ENCODE assay signal across 18 cellular contexts in genomic region chr12:75694891-75695290, GRCh38.
A peak's percentile ranks its signal among the peaks of the same experiment; 100 is the strongest.
DNase-seq lines count a peak whose midpoint lies in the region; ATAC-seq, FAIRE-seq and TF ChIP-seq lines count a peak whose summit lies in the region.
"Had no signal": no experiment of that assay in that cellular context is flagged by ENCODE, and none has a peak within 500 bp of the region (broad histone marks: within the 10 kb centered on the region; RNA-seq: fewer than 3 reads in every experiment).

No MANE protein-coding gene starts in this region.

- no peak for TF ChIP-seq RAD21 in HepG2 (CRISPR knock-in tag; IDR thresholded peaks at IDR 0.05)

- BruUV-seq in HepG2 (replicated peaks; lab: Mats Ljungman, UMichigan) = no TSS peak

- no peak for ATAC-seq in HepG2
- no peak for ATAC-seq in right lobe of liver
- no peak for ATAC-seq in GM21526 (IDR thresholded peaks at IDR 0.05; ENCODE audit: low FRiP score, unreplicated experiment)
- ATAC-seq: A549, GM23338 had no signal

- H3K9me3 ChIP-seq in HepG2 (ENCODE audit: low read length) (no peaks in the 10 kb centered on the region), right lobe of liver (no peaks in the 10 kb centered on the region), stomach (no peaks in the 10 kb centered on the region)
- H3K9me3 ChIP-seq: A549, SJCRH30 had no signal

- no peak overlapping the region for H3K9ac ChIP-seq in HepG2 (ENCODE audit: insufficient read depth, low read depth, low read length)

- H3K27ac ChIP-seq in HepG2 (ENCODE audit: extremely low read length, insufficient read depth, low read length) = no peak overlapping the region
- no peak overlapping the region for H3K27ac ChIP-seq in right lobe of liver
- H3K27ac ChIP-seq in RWPE1 = no peak overlapping the region
- H3K27ac ChIP-seq in stomach = no peak overlapping the region
- H3K27ac ChIP-seq: SJCRH30 had no signal

- no peaks in the 10 kb centered on the region for H3K27me3 ChIP-seq in HepG2 (ENCODE audit: control insufficient read depth in 1 of 2, insufficient read depth in 2 of 2, low read length in 2 of 2)
- H3K27me3 ChIP-seq in right lobe of liver = no peaks in the 10 kb centered on the region
- no peaks in the 10 kb centered on the region for H3K27me3 ChIP-seq in stomach
- H3K27me3 ChIP-seq: SJCRH30 had no signal

- in situ Hi-C loops in HepG2 (cut with HindIII; ENCODE audit: extremely low pct_ligation_motif_present, low pct_unique_long_range_greater_than_20kb) = no loop called here

- TF ChIP-seq CTCF in HepG2 (CRISPR knock-in tag; IDR thresholded peaks at IDR 0.05) (no peak), right lobe of liver (IDR thresholded peaks at IDR 0.05) (no peak), RWPE1 (conservative IDR thresholded peaks at IDR 0.05; ENCODE audit: low read depth) (no peak), epithelial cell of esophagus (IDR thresholded peaks at IDR 0.05; ENCODE audit: insufficient read depth, low read depth, low read length, missing control alignments) (no peak), stomach (IDR thresholded peaks at IDR 0.05) (no peak), type B pancreatic cell (conservative IDR thresholded peaks at IDR 0.05) (no peak)

- DNase-seq in HepG2 (ENCODE audit: low spot score) (no peak), right lobe of liver (no peak), RWPE1 (ENCODE audit: low spot score) (peak; percentile 31), epithelial cell of esophagus (ENCODE audit: low read depth) (peak; percentile 65), stomach (no peak), immature natural killer cell (no peak), type B pancreatic cell (ENCODE audit: extremely low spot score, unreplicated experiment) (no peak)
- DNase-seq: AML-193, Calu3, GDM1, NCI-H1417, NCI-H2029 treated with DMSO at 0.1 percent for 48 hours, NCI-H510A treated with DMSO at 0.1 percent for 48 hours, SJCRH30 had no signal

- CTCF ChIA-PET in HepG2 (lab: Yijun Ruan, JAX; ENCODE audit: low intra/inter-chr PET ratio, low total read pairs) = no interaction called here
- CTCF ChIA-PET in RWPE1 (lab: Yijun Ruan, JAX) = interaction anchor here (0.6 to 1.0 kb wide), 2 partner anchors 24 to 342 kb away, joined by 3 read pairs; no protein-coding TSS in a partner anchor

- POLR2A ChIA-PET in HepG2 (lab: Yijun Ruan, JAX) (no interaction called here), RWPE1 (lab: Yijun Ruan, JAX; ENCODE audit: low non-redundant PET) (no interaction called here)

- intact Hi-C loops in HepG2 (cut with micrococcal nuclease; ENCODE audit: unreplicated experiment) = no loop called here
- intact Hi-C loops in right lobe of liver (cut with DNase I) = no loop called here
- intact Hi-C loops in stomach (cut with DNase I; ENCODE audit: low total_unique reads) = no loop called here

- H3K27me3 Mint-ChIP-seq in immature natural killer cell (ENCODE audit: low read depth in 3 of 3) = peaks cover 0 to 3% (median 2%) of the 10 kb centered on the region in 3 donors
- H3K27me3 Mint-ChIP-seq in type B pancreatic cell = no peaks in the 10 kb centered on the region

- WGBS in HepG2 (ENCODE audit: low lambda C conversion rate) = 96% methylated on average over 1 of the region's 1 CpG
- WGBS in right lobe of liver (ENCODE audit: insufficient coverage, low coverage, low lambda C conversion rate, missing lambda C conversion rate) = 75% methylated on average over 1 of the region's 1 CpG
- 88 to 94% (median 90%) methylated on average over 1 of the region's 1 CpG for WGBS in stomach, 5 donors

- H3K4me3 Mint-ChIP-seq in immature natural killer cell (no peak overlapping the region), type B pancreatic cell (no peak overlapping the region)
- H3K4me3 Mint-ChIP-seq: GM23338 had no signal

- H3K36me3 Mint-ChIP-seq in immature natural killer cell (no peaks in the 10 kb centered on the region), type B pancreatic cell (peaks cover 4% of the 10 kb centered on the region)

- H3K9me3 Mint-ChIP-seq in immature natural killer cell = peaks cover 0 to 3% (median 0%) of the 10 kb centered on the region in 6 donors
- peaks cover 12% of the 10 kb centered on the region for H3K9me3 Mint-ChIP-seq in type B pancreatic cell
- H3K9me3 Mint-ChIP-seq: GM23338 had no signal

- no peak for TF ChIP-seq POLR2A in HepG2 (IDR thresholded peaks at IDR 0.05; ENCODE audit: insufficient read depth in 1 of 2, low read depth in 2 of 2, low read length in 2 of 2)
- no peak for TF ChIP-seq POLR2A in right lobe of liver (IDR thresholded peaks at IDR 0.05)
- TF ChIP-seq POLR2A in stomach (IDR thresholded peaks at IDR 0.05) = no peak

- H3K79me2 ChIP-seq in HepG2 (ENCODE audit: insufficient read depth, low read length) = no peaks in the 10 kb centered on the region

- H4K20me1 ChIP-seq in HepG2 (ENCODE audit: insufficient read depth, low read length) = no peaks in the 10 kb centered on the region

- H3K4me1 ChIP-seq in HepG2 (ENCODE audit: insufficient read depth, low read length) = peaks cover 16% of the 10 kb centered on the region
- H3K4me1 ChIP-seq in right lobe of liver = no peaks in the 10 kb centered on the region
- no peaks in the 10 kb centered on the region for H3K4me1 ChIP-seq in stomach
- H3K4me1 ChIP-seq: SJCRH30 had no signal

- H3K4me3 ChIP-seq in HepG2 (replicated peaks in 1 of 3; ENCODE audit: insufficient read depth in 1 of 3, low read depth in 2 of 3, low read length in 3 of 3) = no peak overlapping the region
- H3K4me3 ChIP-seq in right lobe of liver = no peak overlapping the region
- no peak overlapping the region for H3K4me3 ChIP-seq in epithelial cell of esophagus (ENCODE audit: low read length)
- H3K4me3 ChIP-seq in stomach = no peak overlapping the region
- H3K4me3 ChIP-seq: A549, GM23338, SJCRH30 had no signal

- H3K4me1 Mint-ChIP-seq in immature natural killer cell = no peaks in the 10 kb centered on the region
- H3K4me1 Mint-ChIP-seq in type B pancreatic cell (ENCODE audit: unreplicated experiment) = peaks cover 18% of the 10 kb centered on the region

- H3K36me3 ChIP-seq in HepG2 (replicated peaks in 1 of 2; ENCODE audit: control insufficient read depth in 1 of 2, insufficient read depth in 2 of 2, low read length in 2 of 2) (no peaks in the 10 kb centered on the region), right lobe of liver (no peaks in the 10 kb centered on the region), stomach (no peaks in the 10 kb centered on the region)
- H3K36me3 ChIP-seq: SJCRH30 had no signal

- FAIRE-seq in HepG2 (lab: Jason Lieb, UNC) = no peak
- FAIRE-seq: A549, GM12892 had no signal

- H3K27ac Mint-ChIP-seq in immature natural killer cell = no peak overlapping the region
- no peak overlapping the region for H3K27ac Mint-ChIP-seq in type B pancreatic cell

- no peak for TF ChIP-seq EP300 in HepG2 (IDR thresholded peaks at IDR 0.05; ENCODE audit: low read depth in 2 of 2, low read length in 2 of 2)
- TF ChIP-seq EP300 in HepG2 (CRISPR knock-in tag; IDR thresholded peaks at IDR 0.05; ENCODE audit: borderline replicate concordance) = no peak
- no peak for TF ChIP-seq EP300 in stomach (IDR thresholded peaks at IDR 0.05)

- no peak overlapping the region for H3K4me2 ChIP-seq in HepG2 (ENCODE audit: low read depth, low read length)
- H3K4me2 ChIP-seq: A549, GM23338 had no signal

- H2AFZ ChIP-seq in HepG2 (ENCODE audit: low read length) = no peak overlapping the region
- H2AFZ ChIP-seq: GM23338 had no signal

TF ChIP-seq in HepG2, 621 proteins besides CTCF, POLR2A, EP300 and RAD21:
- TF ChIP-seq, protein P1, sequence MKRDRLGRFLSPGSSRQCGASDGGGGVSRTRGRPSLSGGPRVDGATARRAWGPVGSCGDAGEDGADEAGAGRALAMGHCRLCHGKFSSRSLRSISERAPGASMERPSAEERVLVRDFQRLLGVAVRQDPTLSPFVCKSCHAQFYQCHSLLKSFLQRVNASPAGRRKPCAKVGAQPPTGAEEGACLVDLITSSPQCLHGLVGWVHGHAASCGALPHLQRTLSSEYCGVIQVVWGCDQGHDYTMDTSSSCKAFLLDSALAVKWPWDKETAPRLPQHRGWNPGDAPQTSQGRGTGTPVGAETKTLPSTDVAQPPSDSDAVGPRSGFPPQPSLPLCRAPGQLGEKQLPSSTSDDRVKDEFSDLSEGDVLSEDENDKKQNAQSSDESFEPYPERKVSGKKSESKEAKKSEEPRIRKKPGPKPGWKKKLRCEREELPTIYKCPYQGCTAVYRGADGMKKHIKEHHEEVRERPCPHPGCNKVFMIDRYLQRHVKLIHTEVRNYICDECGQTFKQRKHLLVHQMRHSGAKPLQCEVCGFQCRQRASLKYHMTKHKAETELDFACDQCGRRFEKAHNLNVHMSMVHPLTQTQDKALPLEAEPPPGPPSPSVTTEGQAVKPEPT (CRISPR knock-in tag; IDR thresholded peaks at IDR 0.05; ENCODE audit: low read depth) = no peak
- TF ChIP-seq GFI1 (CRISPR knock-in tag; IDR thresholded peaks at IDR 0.05; ENCODE audit: borderline replicate concordance) (no peak), ATF7 (IDR thresholded peaks at IDR 0.05) (0 out of 2 replicates have a peak, but pooled peaks have one; percentile 32), ATF7 (CRISPR knock-in tag; IDR thresholded peaks at IDR 0.05) (no peak)

Comparison
In these comparisons a context has a peak if more than half of its experiments do, and no peak if none do; other contexts are left out.
1. DNase-seq: peak in RWPE1 (single experiment) and epithelial cell of esophagus (single experiment); none in HepG2 (single experiment), right lobe of liver (0 of 3), stomach (single experiment), immature natural killer cell (0 of 3) and type B pancreatic cell (single experiment).